ENCODE assay signal across 11 cellular contexts in genomic region chr3:38186781-38187180, GRCh38.
"Had no signal": no experiment of that assay in that cellular context is flagged by ENCODE, and none has a peak within 500 bp of the region (broad histone marks: within the 10 kb centered on the region; RNA-seq: fewer than 3 reads in every experiment).

No MANE protein-coding gene starts in this region.

- FAIRE-seq: H1, H54 had no signal

- H3K4me3 ChIP-seq: GM23248, GM23338, HAP-1 had no signal

- DNase-seq: GM23248, GOT3, H7, H9, HCEC 1CT, HFFc6 had no signal

- H3K27ac ChIP-seq: GM23248 had no signal

- H2AFZ ChIP-seq: GM23248, GM23338 had no signal

- H3K9ac ChIP-seq: GM23248 had no signal

- H3K4me2 ChIP-seq: GM23338 had no signal

- H3K9me3 ChIP-seq: HAP-1 had no signal

- ATAC-seq: GM23338, HCT116 had no signal
